In genomic region chr12:108594-108993, GRCh38 we compare ENCODE assay signal across 12 cellular contexts. TPM values are rescaled to one million over a fixed set of nuclear protein-coding genes. Genes with fewer than 3 reads are reported as not detected.
A peak's percentile ranks its signal among the peaks of the same experiment; 100 is the strongest.
DNase-seq lines count a peak whose midpoint lies in the region; ATAC-seq and TF ChIP-seq lines count a peak whose summit lies in the region.
"Had no signal": no experiment of that assay in that cellular context is flagged by ENCODE, and none has a peak within 500 bp of the region (broad histone marks: within the 10 kb centered on the region; RNA-seq: fewer than 3 reads in every experiment).

No MANE protein-coding gene starts in this region.

- H3K36me3 Mint-ChIP-seq in natural killer cell treated with Interleukin-12 subunit alpha and Interleukin-12 subunit beta and Interleukin-15 and Interleukin-18, amount 100 ng/mL, for 72 hours: no peaks in the 10 kb centered on the region
- H3K36me3 Mint-ChIP-seq in natural killer cell: no peaks in the 10 kb centered on the region
- no peaks in the 10 kb centered on the region for H3K36me3 Mint-ChIP-seq in activated CD8-positive, alpha-beta T cell treated with anti-CD3 and anti-CD28 coated beads, Interleukin-2, amount 10 ng/mL, durations not matched to agents 7 days and 5 days (ENCODE audit: low read depth)
- H3K36me3 Mint-ChIP-seq: brain had no signal

- H3K27me3 Mint-ChIP-seq in natural killer cell treated with Interleukin-12 subunit alpha and Interleukin-12 subunit beta and Interleukin-15 and Interleukin-18, amount 100 ng/mL, for 72 hours: peaks cover 16 to 33% of the 10 kb centered on the region in 2 donors
- peaks cover 16 to 29% of the 10 kb centered on the region in 2 donors for H3K27me3 Mint-ChIP-seq in natural killer cell (ENCODE audit: low read depth in 2 of 2)
- no peaks in the 10 kb centered on the region for H3K27me3 Mint-ChIP-seq in activated CD8-positive, alpha-beta T cell treated with anti-CD3 and anti-CD28 coated beads, Interleukin-2, amount 10 ng/mL, durations not matched to agents 7 days and 5 days (ENCODE audit: low read depth)

- peak; percentile 49 for DNase-seq in natural killer cell treated with Interleukin-12 subunit alpha and Interleukin-12 subunit beta and Interleukin-15 and Interleukin-18, amount 100 ng/mL, for 72 hours (ENCODE audit: low spot score)
- DNase-seq in natural killer cell: no peak
- peak; percentile 24 for DNase-seq in NCI-H774 (lab: John Stamatoyannopoulos, UW)
- peak; percentile 36 for DNase-seq in inferior parietal cortex (ENCODE audit: extremely low spot score)
- DNase-seq in hepatic stellate cell (ENCODE audit: low spot score): no peak
- no peak for DNase-seq in activated CD8-positive, alpha-beta T cell treated with anti-CD3 and anti-CD28 coated beads, Interleukin-2, amount 10 ng/mL, durations not matched to agents 7 days and 5 days
- DNase-seq: activated CD4-positive, CD25-positive, alpha-beta regulatory T cell treated with anti-CD3 and anti-CD28 coated beads, Interleukin-2, amount 50 U/mL, for 72 hours; stimulated activated CD4-positive, alpha-beta T cell treated with anti-CD3 and anti-CD28 coated beads, Interleukin-4, amount 100 ng/mL, for 4 hours had no signal

- no peaks in the 10 kb centered on the region for H3K9me3 Mint-ChIP-seq in natural killer cell treated with Interleukin-12 subunit alpha and Interleukin-12 subunit beta and Interleukin-15 and Interleukin-18, amount 100 ng/mL, for 72 hours
- no peaks in the 10 kb centered on the region for H3K9me3 Mint-ChIP-seq in natural killer cell
- peaks cover 4% of the 10 kb centered on the region for H3K9me3 Mint-ChIP-seq in activated CD8-positive, alpha-beta T cell treated with anti-CD3 and anti-CD28 coated beads, Interleukin-2, amount 10 ng/mL, durations not matched to agents 7 days and 5 days (ENCODE audit: insufficient read depth)
- H3K9me3 Mint-ChIP-seq: activated T-helper 1 cell treated with anti-CD3 and anti-CD28 coated beads, Interleukin-12 subunit alpha, Interleukin-12 subunit beta, Interleukin-2, Interleukin-4 antibody, amounts not matched to agents 30 ng/mL and 10 ng/mL and 1 ng/mL, durations not matched to agents 14 hours and 24 hours and 36 hours had no signal

- no peak overlapping the region for H3K27ac Mint-ChIP-seq in natural killer cell treated with Interleukin-12 subunit alpha and Interleukin-12 subunit beta and Interleukin-15 and Interleukin-18, amount 100 ng/mL, for 72 hours
- no peak overlapping the region for H3K27ac Mint-ChIP-seq in natural killer cell
- H3K27ac Mint-ChIP-seq in activated CD8-positive, alpha-beta T cell treated with anti-CD3 and anti-CD28 coated beads, Interleukin-2, amount 10 ng/mL, durations not matched to agents 7 days and 5 days: no peak overlapping the region
- H3K27ac Mint-ChIP-seq: activated T-helper 1 cell treated with anti-CD3 and anti-CD28 coated beads, Interleukin-12 subunit alpha, Interleukin-12 subunit beta, Interleukin-2, Interleukin-4 antibody, amounts not matched to agents 30 ng/mL and 10 ng/mL and 1 ng/mL, durations not matched to agents 14 hours and 24 hours and 36 hours had no signal

- intact Hi-C loops in natural killer cell (cut with micrococcal nuclease): no loop called here

- no peak overlapping the region for H3K4me3 Mint-ChIP-seq in natural killer cell treated with Interleukin-12 subunit alpha and Interleukin-12 subunit beta and Interleukin-15 and Interleukin-18, amount 100 ng/mL, for 72 hours
- no peak overlapping the region for H3K4me3 Mint-ChIP-seq in natural killer cell
- H3K4me3 Mint-ChIP-seq in activated CD8-positive, alpha-beta T cell treated with anti-CD3 and anti-CD28 coated beads, Interleukin-2, amount 10 ng/mL, durations not matched to agents 7 days and 5 days: no peak overlapping the region
- H3K4me3 Mint-ChIP-seq: activated T-helper 1 cell treated with anti-CD3 and anti-CD28 coated beads, Interleukin-12 subunit alpha, Interleukin-12 subunit beta, Interleukin-2, Interleukin-4 antibody, amounts not matched to agents 30 ng/mL and 10 ng/mL and 1 ng/mL, durations not matched to agents 14 hours and 24 hours and 36 hours; brain had no signal

- peaks cover 6 to 9% of the 10 kb centered on the region in 2 donors for H3K4me1 Mint-ChIP-seq in natural killer cell treated with Interleukin-12 subunit alpha and Interleukin-12 subunit beta and Interleukin-15 and Interleukin-18, amount 100 ng/mL, for 72 hours (ENCODE audit: low read depth in 2 of 2)
- peaks cover 0 to 7% of the 10 kb centered on the region in 2 donors for H3K4me1 Mint-ChIP-seq in natural killer cell
- H3K4me1 Mint-ChIP-seq in activated CD8-positive, alpha-beta T cell treated with anti-CD3 and anti-CD28 coated beads, Interleukin-2, amount 10 ng/mL, durations not matched to agents 7 days and 5 days (ENCODE audit: low read depth): peaks cover 16% of the 10 kb centered on the region

- no peak for TF ChIP-seq CTCF in natural killer cell (IDR thresholded peaks at IDR 0.05)

- CTCF ChIA-PET in activated CD8-positive, alpha-beta T cell treated with anti-CD3 and anti-CD28 coated beads, Interleukin-2, amount 10 ng/mL, durations not matched to agents 7 days and 5 days (lab: Charles Lee): no interaction called here

- POLR2A ChIA-PET in activated CD8-positive, alpha-beta T cell treated with anti-CD3 and anti-CD28 coated beads, Interleukin-2, amount 10 ng/mL, durations not matched to agents 7 days and 5 days (lab: Charles Lee): no interaction called here

- no peak for ATAC-seq in natural killer cell treated with Interleukin-12 subunit alpha and Interleukin-12 subunit beta and Interleukin-15 and Interleukin-18, amount 100 ng/mL, for 72 hours
- ATAC-seq in natural killer cell (no peak), GM21526 (IDR thresholded peaks at IDR 0.05; ENCODE audit: low FRiP score, unreplicated experiment) (no peak), HG03025 (IDR thresholded peaks at IDR 0.05; ENCODE audit: low FRiP score, unreplicated experiment) (no peak)
- no peak for ATAC-seq in activated CD8-positive, alpha-beta T cell treated with anti-CD3 and anti-CD28 coated beads, Interleukin-2, amount 10 ng/mL, durations not matched to agents 7 days and 5 days

RNA-seq across cellular contexts. Expression of gene IQSEC3, which starts 42.0 kb away (rescaled TPM):
- 1 to 10 TPM in 1 of 2 donors, under 1 TPM in 1; 0.22 to 1.1 TPM for total RNA-seq in natural killer cell treated with Interleukin-12 subunit alpha and Interleukin-12 subunit beta and Interleukin-15 and Interleukin-18, amount 100 ng/mL, for 72 hours
- total RNA-seq in natural killer cell: 1 to 10 TPM; 4.4 to 7.1 (median 5.3) TPM
- total RNA-seq in activated CD8-positive, alpha-beta T cell treated with anti-CD3 and anti-CD28 coated beads, Interleukin-2, amount 10 ng/mL, durations not matched to agents 7 days and 5 days: 1 to 10 TPM; 1.7 to 2.6 TPM

Comparison
In these comparisons a context has a peak if more than half of its experiments do, and no peak if none do; other contexts are left out.
1. DNase-seq: peak in natural killer cell treated with Interleukin-12 subunit alpha and Interleukin-12 subunit beta and Interleukin-15 and Interleukin-18, amount 100 ng/mL, for 72 hours (single experiment), NCI-H774 (single experiment) and inferior parietal cortex (single experiment); none in natural killer cell (single experiment), hepatic stellate cell (single experiment) and activated CD8-positive, alpha-beta T cell treated with anti-CD3 and anti-CD28 coated beads, Interleukin-2, amount 10 ng/mL, durations not matched to agents 7 days and 5 days (single experiment).